2 cellular contexts compared by ENCODE assay signal in genomic region chr5:171606414-171607024, GRCh38.
TF ChIP-seq lines count a peak whose summit lies in the region.

No MANE protein-coding gene starts in this region.

TF ChIP-seq in IMR-90, 13 proteins besides CTCF, POLR2A, EP300 and RAD21 (continued from another document):
- TF ChIP-seq SMC3 (IDR thresholded peaks at IDR 0.05; ENCODE audit: low read depth, low read length) (peak; percentile 23; the same call in 1 of the 2 replicates), BHLHE40 (IDR thresholded peaks at IDR 0.05; ENCODE audit: low read depth, low read length) (no peak), RCOR1 (IDR thresholded peaks at IDR 0.05; ENCODE audit: insufficient replicate concordance, low read length) (no peak)

TF ChIP-seq in WTC11, 78 proteins besides CTCF, POLR2A, EP300 and RAD21:
- TF ChIP-seq, protein P1, sequence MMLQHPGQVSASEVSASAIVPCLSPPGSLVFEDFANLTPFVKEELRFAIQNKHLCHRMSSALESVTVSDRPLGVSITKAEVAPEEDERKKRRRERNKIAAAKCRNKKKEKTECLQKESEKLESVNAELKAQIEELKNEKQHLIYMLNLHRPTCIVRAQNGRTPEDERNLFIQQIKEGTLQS (CRISPR knock-in tag; conservative IDR thresholded peaks at IDR 0.05), result no peak
- no peak for TF ChIP-seq ATF2 (CRISPR knock-in tag; IDR thresholded peaks at IDR 0.05; ENCODE audit: borderline replicate concordance, low read depth)
- TF ChIP-seq ZNF396 (CRISPR knock-in tag; IDR thresholded peaks at IDR 0.05; ENCODE audit: borderline replicate concordance), result no peak
- no peak for TF ChIP-seq CREM (CRISPR knock-in tag; IDR thresholded peaks at IDR 0.05)
- TF ChIP-seq, protein P2, sequence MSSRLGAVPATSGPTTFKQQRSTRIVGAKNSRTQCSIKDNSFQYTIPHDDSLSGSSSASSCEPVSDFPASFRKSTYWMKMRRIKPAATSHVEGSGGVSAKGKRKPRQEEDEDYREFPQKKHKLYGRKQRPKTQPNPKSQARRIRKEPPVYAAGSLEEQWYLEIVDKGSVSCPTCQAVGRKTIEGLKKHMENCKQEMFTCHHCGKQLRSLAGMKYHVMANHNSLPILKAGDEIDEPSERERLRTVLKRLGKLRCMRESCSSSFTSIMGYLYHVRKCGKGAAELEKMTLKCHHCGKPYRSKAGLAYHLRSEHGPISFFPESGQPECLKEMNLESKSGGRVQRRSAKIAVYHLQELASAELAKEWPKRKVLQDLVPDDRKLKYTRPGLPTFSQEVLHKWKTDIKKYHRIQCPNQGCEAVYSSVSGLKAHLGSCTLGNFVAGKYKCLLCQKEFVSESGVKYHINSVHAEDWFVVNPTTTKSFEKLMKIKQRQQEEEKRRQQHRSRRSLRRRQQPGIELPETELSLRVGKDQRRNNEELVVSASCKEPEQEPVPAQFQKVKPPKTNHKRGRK (CRISPR knock-in tag; IDR thresholded peaks at IDR 0.05; ENCODE audit: borderline replicate concordance), result no peak
- no peak for TF ChIP-seq ZNF232 (CRISPR knock-in tag; IDR thresholded peaks at IDR 0.05)
- TF ChIP-seq SP1 (CRISPR knock-in tag; conservative IDR thresholded peaks at IDR 0.05), result no peak
- no peak for TF ChIP-seq FOXJ3 (CRISPR knock-in tag; IDR thresholded peaks at IDR 0.05; ENCODE audit: borderline replicate concordance)
- TF ChIP-seq MXD4 (CRISPR knock-in tag; IDR thresholded peaks at IDR 0.05; ENCODE audit: borderline replicate concordance), result no peak
- TF ChIP-seq KAT7 (CRISPR knock-in tag; IDR thresholded peaks at IDR 0.05; ENCODE audit: borderline replicate concordance), result no peak
- no peak for TF ChIP-seq ZNF416 (CRISPR knock-in tag; IDR thresholded peaks at IDR 0.05)
- TF ChIP-seq ZNF317 (CRISPR knock-in tag; IDR thresholded peaks at IDR 0.05; ENCODE audit: borderline replicate concordance, low read depth), result no peak
- TF ChIP-seq ZMAT4 (CRISPR knock-in tag; IDR thresholded peaks at IDR 0.05), result no peak
